ENCODE assay signal across 4 cellular contexts in genomic region chr9:98460704-98461103, GRCh38.
TF ChIP-seq lines count a peak whose summit lies in the region.

No MANE protein-coding gene starts in this region.

TF ChIP-seq in HCT116, 20 proteins besides CTCF, POLR2A, EP300 and RAD21:
- TF ChIP-seq ATF3 (IDR thresholded peaks at IDR 0.05) = no peak
- TF ChIP-seq POLR2AphosphoS5 (IDR thresholded peaks at IDR 0.05; ENCODE audit: low read depth, low read length) = no peak
- no peak for TF ChIP-seq REST (IDR thresholded peaks at IDR 0.05; ENCODE audit: low read depth)
- TF ChIP-seq YY1 (IDR thresholded peaks at IDR 0.05; ENCODE audit: extremely low read depth, insufficient replicate concordance, low read depth, low read length) = no peak
- no peak for TF ChIP-seq ZNF274 (IDR thresholded peaks at IDR 0.05; ENCODE audit: low read depth, low read length)
- TF ChIP-seq CBX3 (IDR thresholded peaks at IDR 0.05; ENCODE audit: low read depth) = peak; percentile 72

TF ChIP-seq in HEK293, 187 proteins besides CTCF, POLR2A, EP300 and RAD21:
- TF ChIP-seq ZNF350 (tag by site-specific recombination; IDR thresholded peaks at IDR 0.05) (no peak), SETDB1 (IDR thresholded peaks at IDR 0.05; ENCODE audit: insufficient read length, low read length) (peak; percentile 89)

TF ChIP-seq in GM12878, 131 proteins besides CTCF, POLR2A, EP300 and RAD21:
- TF ChIP-seq CBX5 (IDR thresholded peaks at IDR 0.05; ENCODE audit: low read depth) (peak; percentile 87; the same call in 1 of the 2 replicates), EZH2 (IDR thresholded peaks at IDR 0.05; ENCODE audit: borderline replicate concordance, control insufficient read depth, low read depth, low read length) (no peak)

TF ChIP-seq in endothelial cell of umbilical vein, 7 proteins besides CTCF, POLR2A, EP300 and RAD21:
- TF ChIP-seq POLR2AphosphoS5 (IDR thresholded peaks at IDR 0.05; ENCODE audit: insufficient read depth, low read depth, low read length) (no peak), JUN (IDR thresholded peaks at IDR 0.05; ENCODE audit: borderline replicate concordance, insufficient read depth, insufficient read length, low read depth) (no peak), EZH2 (IDR thresholded peaks at IDR 0.05; ENCODE audit: borderline replicate concordance, low read depth, low read length, severe bottlenecking) (no peak), MAX (IDR thresholded peaks at IDR 0.05; ENCODE audit: insufficient read depth, insufficient read length) (no peak), FOS (IDR thresholded peaks at IDR 0.05; ENCODE audit: borderline replicate concordance, insufficient read depth, low read length) (no peak), GATA2 (IDR thresholded peaks at IDR 0.05; ENCODE audit: insufficient read depth, insufficient read length, low read depth, low read length) (no peak), MYC (IDR thresholded peaks at IDR 0.05; ENCODE audit: low read depth, low read length) (no peak)
